ENCODE assay signal across 8 cellular contexts in genomic region chr11:124745835-124746620, GRCh38. TPM values are rescaled to one million over a fixed set of nuclear protein-coding genes. Genes with fewer than 3 reads are reported as not detected.
DNase-seq lines count a peak whose midpoint lies in the region; ATAC-seq and TF ChIP-seq lines count a peak whose summit lies in the region.

No MANE protein-coding gene starts in this region.

- peak overlapping the region; percentile 72 for H3K27ac ChIP-seq in effector memory CD4-positive, alpha-beta T cell (ENCODE audit: insufficient read depth, low read length, poor library complexity, severe bottlenecking)
- H3K27ac ChIP-seq in substantia nigra (ENCODE audit: low read depth, low read length, poor library complexity, severe bottlenecking), result no peak overlapping the region

- peak overlapping the region; percentile 96 for H3K4me3 ChIP-seq in effector memory CD4-positive, alpha-beta T cell (ENCODE audit: insufficient read depth, low read depth, low read length, poor library complexity, severe bottlenecking)

- H3K27ac Mint-ChIP-seq in naive thymus-derived CD8-positive, alpha-beta T cell, result peak overlapping the region; percentile 77 to 99 (median 96)

- no peaks in the 10 kb centered on the region for H3K36me3 ChIP-seq in effector memory CD4-positive, alpha-beta T cell (ENCODE audit: control insufficient read depth, insufficient read depth, low read length)

- POLR2A ChIA-PET in naive thymus-derived CD8-positive, alpha-beta T cell (lab: Charles Lee), result interaction anchor here (0.7 to 3.8 kb wide), 14 partner anchors 9 to 366 kb away, joined by 3 to 63 read pairs (median 4); partner anchors contain the start of genes CCDC15, ESAM, MSANTD2 and SIAE

- no peaks in the 10 kb centered on the region for H3K36me3 Mint-ChIP-seq in naive thymus-derived CD8-positive, alpha-beta T cell

- no peaks in the 10 kb centered on the region for H3K27me3 ChIP-seq in effector memory CD4-positive, alpha-beta T cell (replicated peaks; ENCODE audit: control insufficient read depth, insufficient read depth, low read length, poor library complexity, severe bottlenecking)

- no peaks in the 10 kb centered on the region for H3K9me3 ChIP-seq in effector memory CD4-positive, alpha-beta T cell (ENCODE audit: control insufficient read depth, low read length)

- DNase-seq in effector memory CD4-positive, alpha-beta T cell, result no peak
- no peak for DNase-seq in naive thymus-derived CD8-positive, alpha-beta T cell
- DNase-seq in DMS 273 (lab: John Stamatoyannopoulos, UW; ENCODE audit: unreplicated experiment) (no peak), substantia nigra (lab: John Stamatoyannopoulos, UW) (no peak), Ammon's horn (ENCODE audit: low spot score) (no peak)

- H3K4me1 Mint-ChIP-seq in naive thymus-derived CD8-positive, alpha-beta T cell, result peaks cover 5 to 41% (median 20%) of the 10 kb centered on the region in 4 donors

- H3K27me3 Mint-ChIP-seq in naive thymus-derived CD8-positive, alpha-beta T cell, result peaks cover 0 to 7% (median 2%) of the 10 kb centered on the region in 5 donors

- ATAC-seq in GM18868 (IDR thresholded peaks at IDR 0.05; ENCODE audit: unreplicated experiment), result peak; percentile 30
- ATAC-seq in HG02884 (IDR thresholded peaks at IDR 0.05; ENCODE audit: unreplicated experiment), result peak; percentile 8
- ATAC-seq in naive thymus-derived CD8-positive, alpha-beta T cell, result peak; percentile 19 to 22

- 0 out of 2 replicates have a peak, but pooled peaks have one; percentile 10 for TF ChIP-seq POLR2A in Raji (IDR thresholded peaks at IDR 0.05; ENCODE audit: insufficient read depth, low read depth, low read length)

- H3K4me1 ChIP-seq in effector memory CD4-positive, alpha-beta T cell (ENCODE audit: control insufficient read depth, insufficient read depth, low read length, poor library complexity, severe bottlenecking), result peaks cover 7% of the 10 kb centered on the region

- no peaks in the 10 kb centered on the region for H3K9me3 Mint-ChIP-seq in naive thymus-derived CD8-positive, alpha-beta T cell

- peak overlapping the region; percentile 86 to 99 (median 97) for H3K4me3 Mint-ChIP-seq in naive thymus-derived CD8-positive, alpha-beta T cell

RNA-seq across cellular contexts. Expression of gene VSIG2, which starts 6.0 kb away (rescaled TPM):
- total RNA-seq in naive thymus-derived CD8-positive, alpha-beta T cell, result 1 to 10 TPM; 1.8 to 2.0 TPM
- under 1 TPM; 0.28 to 0.44 (median 0.34) TPM for polyA plus RNA-seq in naive thymus-derived CD8-positive, alpha-beta T cell

RNA-seq across cellular contexts. Expression of gene NRGN, which starts 6.3 kb away (rescaled TPM):
- total RNA-seq in naive thymus-derived CD8-positive, alpha-beta T cell, result under 1 TPM; 0.68 to 0.69 TPM
- polyA plus RNA-seq in naive thymus-derived CD8-positive, alpha-beta T cell, result under 1 TPM in 2 of 3 donors, not detected in 1; 0.14 to 0.20 TPM

RNA-seq across cellular contexts. Expression of gene ESAM, which starts 16.1 kb away (rescaled TPM):
- total RNA-seq in naive thymus-derived CD8-positive, alpha-beta T cell, result 1 to 10 TPM; 2.8 to 3.0 TPM
- 1 to 10 TPM; 1.9 to 2.6 (median 2.5) TPM for polyA plus RNA-seq in naive thymus-derived CD8-positive, alpha-beta T cell

RNA-seq across cellular contexts. Expression of gene MSANTD2, which starts 54.2 kb away (rescaled TPM):
- total RNA-seq in naive thymus-derived CD8-positive, alpha-beta T cell, result 10 to 100 TPM; 23.0 to 25.5 TPM
- 1 to 10 TPM; 3.5 to 4.2 (median 4.0) TPM for polyA plus RNA-seq in naive thymus-derived CD8-positive, alpha-beta T cell
